ENCODE assay signal across 1 cellular context in the genomic region with DNA sequence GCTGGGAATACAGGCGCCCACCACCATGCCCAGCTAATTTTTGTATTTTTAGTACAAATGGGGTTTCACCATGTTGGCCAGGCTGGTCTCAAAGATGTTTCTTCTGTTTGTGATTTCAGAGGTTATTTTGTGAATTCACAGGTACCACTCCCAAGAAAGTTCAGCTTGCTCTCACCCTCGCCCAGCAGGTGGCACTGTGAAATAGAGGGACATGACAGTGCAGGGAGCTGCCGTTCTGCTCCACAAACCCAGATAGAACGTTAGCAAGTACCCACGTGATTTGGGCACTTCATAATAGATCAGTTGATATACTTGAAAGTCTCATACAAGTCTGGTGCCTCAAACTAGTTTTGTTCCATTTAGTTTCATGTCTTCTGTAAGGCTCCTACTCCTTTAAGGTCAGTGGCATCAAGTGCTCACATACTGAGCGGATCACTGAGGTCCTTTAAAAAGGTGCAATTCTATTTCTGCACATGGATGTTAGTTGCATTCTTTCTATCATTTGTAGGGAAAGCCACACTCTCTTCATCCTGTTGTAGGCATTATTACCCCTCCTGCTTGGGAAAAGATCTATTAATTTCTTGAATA.
TF ChIP-seq lines count a peak whose summit lies in the region.

No MANE protein-coding gene starts in this region.

TF ChIP-seq in GM23338, 12 proteins besides CTCF, POLR2A, EP300 and RAD21 (continued from another document):
- TF ChIP-seq, protein P1, sequence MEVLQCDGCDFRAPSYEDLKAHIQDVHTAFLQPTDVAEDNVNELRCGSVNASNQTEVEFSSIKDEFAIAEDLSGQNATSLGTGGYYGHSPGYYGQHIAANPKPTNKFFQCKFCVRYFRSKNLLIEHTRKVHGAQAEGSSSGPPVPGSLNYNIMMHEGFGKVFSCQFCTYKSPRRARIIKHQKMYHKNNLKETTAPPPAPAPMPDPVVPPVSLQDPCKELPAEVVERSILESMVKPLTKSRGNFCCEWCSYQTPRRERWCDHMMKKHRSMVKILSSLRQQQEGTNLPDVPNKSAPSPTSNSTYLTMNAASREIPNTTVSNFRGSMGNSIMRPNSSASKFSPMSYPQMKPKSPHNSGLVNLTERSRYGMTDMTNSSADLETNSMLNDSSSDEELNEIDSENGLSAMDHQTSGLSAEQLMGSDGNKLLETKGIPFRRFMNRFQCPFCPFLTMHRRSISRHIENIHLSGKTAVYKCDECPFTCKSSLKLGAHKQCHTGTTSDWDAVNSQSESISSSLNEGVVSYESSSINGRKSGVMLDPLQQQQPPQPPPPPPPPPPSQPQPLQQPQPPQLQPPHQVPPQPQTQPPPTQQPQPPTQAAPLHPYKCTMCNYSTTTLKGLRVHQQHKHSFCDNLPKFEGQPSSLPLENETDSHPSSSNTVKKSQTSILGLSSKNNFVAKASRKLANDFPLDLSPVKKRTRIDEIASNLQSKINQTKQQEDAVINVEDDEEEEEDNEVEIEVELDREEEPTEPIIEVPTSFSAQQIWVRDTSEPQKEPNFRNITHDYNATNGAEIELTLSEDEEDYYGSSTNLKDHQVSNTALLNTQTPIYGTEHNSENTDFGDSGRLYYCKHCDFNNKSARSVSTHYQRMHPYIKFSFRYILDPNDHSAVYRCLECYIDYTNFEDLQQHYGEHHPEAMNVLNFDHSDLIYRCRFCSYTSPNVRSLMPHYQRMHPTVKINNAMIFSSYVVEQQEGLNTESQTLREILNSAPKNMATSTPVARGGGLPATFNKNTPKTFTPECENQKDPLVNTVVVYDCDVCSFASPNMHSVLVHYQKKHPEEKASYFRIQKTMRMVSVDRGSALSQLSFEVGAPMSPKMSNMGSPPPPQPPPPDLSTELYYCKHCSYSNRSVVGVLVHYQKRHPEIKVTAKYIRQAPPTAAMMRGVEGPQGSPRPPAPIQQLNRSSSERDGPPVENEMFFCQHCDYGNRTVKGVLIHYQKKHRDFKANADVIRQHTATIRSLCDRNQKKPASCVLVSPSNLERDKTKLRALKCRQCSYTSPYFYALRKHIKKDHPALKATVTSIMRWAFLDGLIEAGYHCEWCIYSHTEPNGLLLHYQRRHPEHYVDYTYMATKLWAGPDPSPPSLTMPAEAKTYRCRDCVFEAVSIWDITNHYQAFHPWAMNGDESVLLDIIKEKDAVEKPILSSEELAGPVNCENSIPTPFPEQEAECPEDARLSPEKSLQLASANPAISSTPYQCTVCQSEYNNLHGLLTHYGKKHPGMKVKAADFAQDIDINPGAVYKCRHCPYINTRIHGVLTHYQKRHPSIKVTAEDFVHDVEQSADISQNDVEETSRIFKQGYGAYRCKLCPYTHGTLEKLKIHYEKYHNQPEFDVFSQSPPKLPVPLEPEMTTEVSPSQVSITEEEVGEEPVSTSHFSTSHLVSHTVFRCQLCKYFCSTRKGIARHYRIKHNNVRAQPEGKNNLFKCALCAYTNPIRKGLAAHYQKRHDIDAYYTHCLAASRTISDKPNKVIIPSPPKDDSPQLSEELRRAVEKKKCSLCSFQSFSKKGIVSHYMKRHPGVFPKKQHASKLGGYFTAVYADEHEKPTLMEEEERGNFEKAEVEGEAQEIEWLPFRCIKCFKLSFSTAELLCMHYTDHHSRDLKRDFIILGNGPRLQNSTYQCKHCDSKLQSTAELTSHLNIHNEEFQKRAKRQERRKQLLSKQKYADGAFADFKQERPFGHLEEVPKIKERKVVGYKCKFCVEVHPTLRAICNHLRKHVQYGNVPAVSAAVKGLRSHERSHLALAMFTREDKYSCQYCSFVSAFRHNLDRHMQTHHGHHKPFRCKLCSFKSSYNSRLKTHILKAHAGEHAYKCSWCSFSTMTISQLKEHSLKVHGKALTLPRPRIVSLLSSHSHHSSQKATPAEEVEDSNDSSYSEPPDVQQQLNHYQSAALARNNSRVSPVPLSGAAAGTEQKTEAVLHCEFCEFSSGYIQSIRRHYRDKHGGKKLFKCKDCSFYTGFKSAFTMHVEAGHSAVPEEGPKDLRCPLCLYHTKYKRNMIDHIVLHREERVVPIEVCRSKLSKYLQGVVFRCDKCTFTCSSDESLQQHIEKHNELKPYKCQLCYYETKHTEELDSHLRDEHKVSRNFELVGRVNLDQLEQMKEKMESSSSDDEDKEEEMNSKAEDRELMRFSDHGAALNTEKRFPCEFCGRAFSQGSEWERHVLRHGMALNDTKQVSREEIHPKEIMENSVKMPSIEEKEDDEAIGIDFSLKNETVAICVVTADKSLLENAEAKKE (CRISPR knock-in tag; IDR thresholded peaks at IDR 0.05) = no peak
- TF ChIP-seq, protein P2, sequence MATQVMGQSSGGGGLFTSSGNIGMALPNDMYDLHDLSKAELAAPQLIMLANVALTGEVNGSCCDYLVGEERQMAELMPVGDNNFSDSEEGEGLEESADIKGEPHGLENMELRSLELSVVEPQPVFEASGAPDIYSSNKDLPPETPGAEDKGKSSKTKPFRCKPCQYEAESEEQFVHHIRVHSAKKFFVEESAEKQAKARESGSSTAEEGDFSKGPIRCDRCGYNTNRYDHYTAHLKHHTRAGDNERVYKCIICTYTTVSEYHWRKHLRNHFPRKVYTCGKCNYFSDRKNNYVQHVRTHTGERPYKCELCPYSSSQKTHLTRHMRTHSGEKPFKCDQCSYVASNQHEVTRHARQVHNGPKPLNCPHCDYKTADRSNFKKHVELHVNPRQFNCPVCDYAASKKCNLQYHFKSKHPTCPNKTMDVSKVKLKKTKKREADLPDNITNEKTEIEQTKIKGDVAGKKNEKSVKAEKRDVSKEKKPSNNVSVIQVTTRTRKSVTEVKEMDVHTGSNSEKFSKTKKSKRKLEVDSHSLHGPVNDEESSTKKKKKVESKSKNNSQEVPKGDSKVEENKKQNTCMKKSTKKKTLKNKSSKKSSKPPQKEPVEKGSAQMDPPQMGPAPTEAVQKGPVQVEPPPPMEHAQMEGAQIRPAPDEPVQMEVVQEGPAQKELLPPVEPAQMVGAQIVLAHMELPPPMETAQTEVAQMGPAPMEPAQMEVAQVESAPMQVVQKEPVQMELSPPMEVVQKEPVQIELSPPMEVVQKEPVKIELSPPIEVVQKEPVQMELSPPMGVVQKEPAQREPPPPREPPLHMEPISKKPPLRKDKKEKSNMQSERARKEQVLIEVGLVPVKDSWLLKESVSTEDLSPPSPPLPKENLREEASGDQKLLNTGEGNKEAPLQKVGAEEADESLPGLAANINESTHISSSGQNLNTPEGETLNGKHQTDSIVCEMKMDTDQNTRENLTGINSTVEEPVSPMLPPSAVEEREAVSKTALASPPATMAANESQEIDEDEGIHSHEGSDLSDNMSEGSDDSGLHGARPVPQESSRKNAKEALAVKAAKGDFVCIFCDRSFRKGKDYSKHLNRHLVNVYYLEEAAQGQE (IDR thresholded peaks at IDR 0.05; ENCODE audit: unreplicated experiment) = no peak
- TF ChIP-seq ZNF114 (CRISPR knock-in tag; IDR thresholded peaks at IDR 0.05) = no peak
